ENCODE assay signal across 31 cellular contexts in the genomic region with DNA sequence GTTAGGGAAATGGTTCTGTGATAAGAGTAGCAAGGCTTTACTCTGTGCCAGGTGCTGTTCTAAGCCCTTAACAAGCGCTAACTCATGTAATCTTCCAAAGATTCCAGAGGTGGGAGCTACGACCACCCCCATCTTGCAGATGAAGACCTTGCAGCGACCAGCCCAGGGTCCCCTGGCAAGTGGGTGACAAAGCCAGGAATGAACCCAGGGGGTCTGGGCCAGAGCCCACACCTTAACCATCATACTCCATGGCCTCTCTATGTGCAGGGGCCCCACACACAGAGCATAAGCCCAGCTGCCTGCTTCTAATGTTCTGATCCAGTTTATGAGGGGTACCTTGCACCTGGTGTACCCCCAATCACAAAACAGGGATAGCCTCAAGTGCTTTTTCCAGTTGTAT.
"Had no signal": no experiment of that assay in that cellular context is flagged by ENCODE, and none has a peak within 500 bp of the region (broad histone marks: within the 10 kb centered on the region; RNA-seq: fewer than 3 reads in every experiment).

No MANE protein-coding gene starts in this region.

- H3K27me3 ChIP-seq: ascending aorta, breast epithelium, cardiac muscle cell, dorsolateral prefrontal cortex had no signal

- H3K4me1 Mint-ChIP-seq: activated B cell treated with CpG ODN at 0.5 μM for 24 hours had no signal

- H3K27ac Mint-ChIP-seq: activated B cell treated with CpG ODN at 0.5 μM for 24 hours; activated CD8-positive, alpha-beta T cell treated with anti-CD3 and anti-CD28 coated beads for 36 hours; activated naive CD4-positive, alpha-beta T cell treated with anti-CD3 and anti-CD28 coated beads, Interleukin-2, amount 10 ng/mL, durations not matched to agents 7 days and 5 days; activated naive CD4-positive, alpha-beta T cell treated with anti-CD3 and anti-CD28 coated beads, Interleukin-2, amount 50 U/mL, for 72 hours; activated naive CD8-positive, alpha-beta T cell treated with anti-CD3 and anti-CD28 coated beads, Interleukin-2, amount 10 ng/mL, durations not matched to agents 7 days and 5 days; activated T-helper 17 cell treated with anti-CD3 and anti-CD28 coated beads, Interleukin-2, amount 50 U/mL, for 72 hours; brain; dendritic cell treated with granulocyte-macrophage colony-stimulating factor and Interleukin-4, amounts not matched to agents 40 ng/mL and 50 ng/mL, for 4 days; endodermal cell; T-helper 17 cell; T-helper 2 cell treated with Interferon-gamma antibody and Interleukin-4, amounts not matched to agents 5 μg/mL and 100 μg/mL, for 36 hours had no signal

- H3K36me3 ChIP-seq: ascending aorta, breast epithelium, cardiac muscle cell, WERI-Rb-1 had no signal

- H3K27me3 Mint-ChIP-seq: activated B cell treated with CpG ODN at 0.5 μM for 24 hours; activated CD8-positive, alpha-beta T cell treated with anti-CD3 and anti-CD28 coated beads for 36 hours; activated T-helper 17 cell treated with anti-CD3 and anti-CD28 coated beads, Interleukin-2, amount 50 U/mL, for 72 hours; central memory CD8-positive, alpha-beta T cell had no signal

- H3K27ac ChIP-seq: ascending aorta, breast epithelium, cardiac muscle cell, coronary artery, dorsolateral prefrontal cortex, WERI-Rb-1 had no signal

- H3K9me3 Mint-ChIP-seq: activated B cell treated with CpG ODN at 0.5 μM for 24 hours; activated CD8-positive, alpha-beta T cell treated with anti-CD3 and anti-CD28 coated beads for 36 hours; activated naive CD4-positive, alpha-beta T cell treated with anti-CD3 and anti-CD28 coated beads, Interleukin-2, amount 10 ng/mL, durations not matched to agents 7 days and 5 days; activated naive CD8-positive, alpha-beta T cell treated with anti-CD3 and anti-CD28 coated beads, Interleukin-2, amount 10 ng/mL, durations not matched to agents 7 days and 5 days; activated T-cell treated with anti-CD3 and anti-CD28 coated beads, Interleukin-2, amount 50 U/mL, for 4 hours; activated T-helper 17 cell treated with anti-CD3 and anti-CD28 coated beads, Interleukin-2, amount 50 U/mL, for 72 hours; central memory CD8-positive, alpha-beta T cell; dendritic cell treated with granulocyte-macrophage colony-stimulating factor and Interleukin-4, amounts not matched to agents 40 ng/mL and 50 ng/mL, for 4 days; endodermal cell; T-helper 2 cell treated with Interferon-gamma antibody and Interleukin-4, amounts not matched to agents 5 μg/mL and 100 μg/mL, for 36 hours had no signal

- ATAC-seq: activated CD4-positive, CD25-positive, alpha-beta regulatory T cell treated with anti-CD3 and anti-CD28 coated beads, Interleukin-2, amount 50 U/mL, for 24 hours; activated CD8-positive, alpha-beta T cell treated with anti-CD3 and anti-CD28 coated beads for 36 hours; activated naive CD4-positive, alpha-beta T cell treated with anti-CD3 and anti-CD28 coated beads, Interleukin-2, amount 50 U/mL, for 72 hours; activated T-cell treated with anti-CD3 and anti-CD28 coated beads, Interleukin-2, amount 50 U/mL, for 4 hours; activated T-helper 17 cell treated with anti-CD3 and anti-CD28 coated beads, Interleukin-2, amount 50 U/mL, for 72 hours; esophagus mucosa; T-helper 17 cell had no signal

- H3K36me3 Mint-ChIP-seq: activated naive CD4-positive, alpha-beta T cell treated with anti-CD3 and anti-CD28 coated beads, Interleukin-2, amount 10 ng/mL, durations not matched to agents 7 days and 5 days; activated naive CD4-positive, alpha-beta T cell treated with anti-CD3 and anti-CD28 coated beads, Interleukin-2, amount 50 U/mL, for 72 hours; activated naive CD8-positive, alpha-beta T cell treated with anti-CD3 and anti-CD28 coated beads, Interleukin-2, amount 10 ng/mL, durations not matched to agents 7 days and 5 days; brain had no signal

- DNase-seq: activated B cell treated with CpG ODN at 0.5 μM for 24 hours; activated CD4-positive, alpha-beta T cell treated with anti-CD3 and anti-CD28 coated beads for 48 hours; activated CD4-positive, alpha-beta T cell treated with anti-CD3 and anti-CD28 coated beads, Interleukin-2, amount 50 U/mL, for 1 hour; activated CD4-positive, alpha-beta T cell treated with anti-CD3 and anti-CD28 coated beads, Interleukin-2, amount 50 U/mL, for 48 hours; activated CD8-positive, alpha-beta memory T cell treated with anti-CD3 and anti-CD28 coated beads for 24 hours; activated CD8-positive, alpha-beta T cell treated with anti-CD3 and anti-CD28 coated beads for 36 hours; activated gamma-delta T cell; activated naive CD4-positive, alpha-beta T cell; activated naive CD4-positive, alpha-beta T cell treated with anti-CD3 and anti-CD28 coated beads, Interleukin-2, amount 10 ng/mL, durations not matched to agents 7 days and 5 days; activated naive CD8-positive, alpha-beta T cell treated with anti-CD3 and anti-CD28 coated beads, Interleukin-2, amount 10 ng/mL, durations not matched to agents 7 days and 5 days; activated T-cell treated with anti-CD3 and anti-CD28 coated beads, Interleukin-2, amount 50 U/mL, for 4 hours; dorsolateral prefrontal cortex; effector memory CD4-positive, alpha-beta T cell; foreskin fibroblast; T-helper 1 cell; T-helper 17 cell; T1000; WERI-Rb-1 had no signal

- H3K9me3 ChIP-seq: ascending aorta, breast epithelium had no signal

- H3K4me1 ChIP-seq: ascending aorta had no signal

- H3K4me3 ChIP-seq: ascending aorta, breast epithelium, cardiac muscle cell, coronary artery, dorsolateral prefrontal cortex had no signal

- H3K4me3 Mint-ChIP-seq: activated B cell treated with CpG ODN at 0.5 μM for 24 hours; activated CD8-positive, alpha-beta T cell treated with anti-CD3 and anti-CD28 coated beads for 36 hours; activated naive CD4-positive, alpha-beta T cell treated with anti-CD3 and anti-CD28 coated beads, Interleukin-2, amount 10 ng/mL, durations not matched to agents 7 days and 5 days; activated naive CD8-positive, alpha-beta T cell treated with anti-CD3 and anti-CD28 coated beads, Interleukin-2, amount 10 ng/mL, durations not matched to agents 7 days and 5 days; activated T-cell treated with anti-CD3 and anti-CD28 coated beads, Interleukin-2, amount 50 U/mL, for 4 hours; activated T-helper 17 cell treated with anti-CD3 and anti-CD28 coated beads, Interleukin-2, amount 50 U/mL, for 72 hours; brain; central memory CD8-positive, alpha-beta T cell; dendritic cell treated with granulocyte-macrophage colony-stimulating factor and Interleukin-4, amounts not matched to agents 40 ng/mL and 50 ng/mL, for 4 days; endodermal cell; T-helper 17 cell; T-helper 2 cell treated with Interferon-gamma antibody and Interleukin-4, amounts not matched to agents 5 μg/mL and 100 μg/mL, for 36 hours had no signal
